ENCODE assay signal across 8 cellular contexts in the genomic region with DNA sequence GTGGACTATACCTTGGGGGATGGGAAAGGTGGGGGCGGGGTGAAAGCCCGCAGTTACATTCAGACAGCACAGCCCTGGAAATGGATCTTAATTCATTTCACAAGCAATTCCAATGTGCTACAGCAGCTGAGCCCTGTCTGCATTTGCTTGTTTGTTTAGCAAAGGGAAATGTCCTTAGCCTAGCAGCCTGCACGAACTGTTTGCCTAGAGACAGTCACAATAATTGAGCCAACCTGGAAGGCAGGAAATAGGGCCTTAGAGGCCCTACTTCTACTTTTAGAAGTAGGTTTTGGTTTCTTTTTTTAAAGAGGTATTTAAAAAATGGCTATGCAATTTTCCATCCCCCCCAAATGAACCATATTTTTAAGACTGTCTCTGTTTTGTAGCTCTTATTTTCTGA.
DNase-seq lines count a peak whose midpoint lies in the region; ATAC-seq and TF ChIP-seq lines count a peak whose summit lies in the region.

No MANE protein-coding gene starts in this region.

- no peaks in the 10 kb centered on the region for H3K27me3 Mint-ChIP-seq in CD4-positive, alpha-beta T cell

- H3K9me3 Mint-ChIP-seq in CD4-positive, alpha-beta T cell = peaks cover 6% of the 10 kb centered on the region

- DNase-seq in SIG-M5 treated with dmso at 0.1 percent for 504 hours (lab: John Stamatoyannopoulos, UW; ENCODE audit: unreplicated experiment) = peak; percentile 43
- no peak for DNase-seq in SIG-M5 (lab: John Stamatoyannopoulos, UW)
- peak; percentile 97 for DNase-seq in NCI-H748 (lab: John Stamatoyannopoulos, UW; ENCODE audit: unreplicated experiment)
- DNase-seq in left lung = no peak
- DNase-seq in SKM-1 treated with dmso at 0.1 percent for 144 hours (lab: John Stamatoyannopoulos, UW; ENCODE audit: unreplicated experiment) = no peak
- DNase-seq in CD4-positive, alpha-beta T cell = no peak
- DNase-seq in activated CD4-positive, alpha-beta T cell treated with anti-CD3 and anti-CD28 coated beads, Interleukin-2, amount 50 U/mL, for 1 hour = no peak

- H3K36me3 ChIP-seq in left lung = no peaks in the 10 kb centered on the region

- no peak overlapping the region for H3K27ac Mint-ChIP-seq in CD4-positive, alpha-beta T cell

- CTCF ChIA-PET in CD4-positive, alpha-beta T cell (lab: Charles Lee) = no interaction called here

- intact Hi-C loops in left lung (cut with DNase I) = no loop called here
- intact Hi-C loops in CD4-positive, alpha-beta T cell (cut with DNase I, micrococcal nuclease) = no loop called here

- H3K27me3 ChIP-seq in left lung = no peaks in the 10 kb centered on the region
- H3K27me3 ChIP-seq in CD4-positive, alpha-beta T cell (ENCODE audit: control insufficient read depth, insufficient read depth, low read length) = no peaks in the 10 kb centered on the region

- ATAC-seq in HG02885 (IDR thresholded peaks at IDR 0.05; ENCODE audit: poor library complexity, unreplicated experiment) (peak; percentile 74), left lung (peak; percentile 92)
- ATAC-seq in CD4-positive, alpha-beta T cell (ENCODE audit: poor library complexity) = no peak

- no peaks in the 10 kb centered on the region for H3K9me3 ChIP-seq in left lung
- H3K9me3 ChIP-seq in CD4-positive, alpha-beta T cell (ENCODE audit: control insufficient read depth, low read length) = peaks cover 12% of the 10 kb centered on the region

- H3K36me3 Mint-ChIP-seq in CD4-positive, alpha-beta T cell (ENCODE audit: low read depth) = peaks cover 6% of the 10 kb centered on the region

- POLR2A ChIA-PET in CD4-positive, alpha-beta T cell (lab: Charles Lee) = no interaction called here

- peaks cover 0 to 7% of the 10 kb centered on the region in 2 donors for H3K4me1 ChIP-seq in left lung

- H3K27ac ChIP-seq in left lung = peak overlapping the region; percentile 16 to 39
- no peak overlapping the region for H3K27ac ChIP-seq in CD4-positive, alpha-beta T cell (ENCODE audit: low read depth, low read length)

- H3K4me3 Mint-ChIP-seq in CD4-positive, alpha-beta T cell = no peak overlapping the region

- H3K4me3 ChIP-seq in left lung = no peak overlapping the region

- H3K4me1 Mint-ChIP-seq in CD4-positive, alpha-beta T cell (ENCODE audit: low read depth) = no peaks in the 10 kb centered on the region

- no peak for TF ChIP-seq CTCF in left lung (IDR thresholded peaks at IDR 0.05)
- no peak for TF ChIP-seq CTCF in CD4-positive, alpha-beta T cell (IDR thresholded peaks at IDR 0.05)

Comparison
In these comparisons a context has a peak if more than half of its experiments do, and no peak if none do; other contexts are left out.
1. DNase-seq: peak in SIG-M5 treated with dmso at 0.1 percent for 504 hours (single experiment) and NCI-H748 (single experiment); none in SIG-M5 (single experiment), left lung (0 of 2), SKM-1 treated with dmso at 0.1 percent for 144 hours (single experiment), CD4-positive, alpha-beta T cell (0 of 10) and activated CD4-positive, alpha-beta T cell treated with anti-CD3 and anti-CD28 coated beads, Interleukin-2, amount 50 U/mL, for 1 hour (single experiment).